ENCODE assay signal across 25 cellular contexts in the genomic region with DNA sequence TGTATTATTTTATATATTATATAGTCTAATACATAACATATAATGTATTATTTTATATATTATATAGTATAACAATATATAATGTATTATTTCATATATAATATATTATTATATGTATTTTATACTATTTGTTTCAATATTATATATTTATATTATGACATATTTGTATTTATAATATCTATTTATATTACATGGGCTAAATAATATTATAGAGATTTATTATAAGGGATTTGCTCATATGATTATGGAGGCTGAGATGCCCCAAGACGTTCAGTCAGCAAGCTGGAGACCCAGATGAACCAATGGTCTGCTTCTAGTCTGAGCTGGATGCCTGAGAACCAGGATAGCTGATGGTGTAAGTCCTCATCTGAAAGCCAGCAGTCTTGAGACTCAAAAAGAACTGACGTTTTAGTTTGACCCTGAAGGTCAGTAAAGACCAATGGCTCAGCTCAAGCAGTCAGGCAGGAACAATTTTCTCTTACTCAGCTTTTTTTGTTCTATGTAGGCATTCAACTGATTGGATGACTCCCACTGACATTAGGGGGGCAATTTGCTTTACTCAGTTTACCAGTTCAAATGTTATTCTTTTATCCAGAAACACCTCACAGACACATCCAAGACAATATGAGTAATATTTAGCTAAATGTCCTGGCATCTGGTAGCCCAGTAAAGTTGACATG.
A peak's percentile ranks its signal among the peaks of the same experiment; 100 is the strongest.
DNase-seq lines count a peak whose midpoint lies in the region; ATAC-seq, FAIRE-seq and TF ChIP-seq lines count a peak whose summit lies in the region.
"Had no signal": no experiment of that assay in that cellular context is flagged by ENCODE, and none has a peak within 500 bp of the region (broad histone marks: within the 10 kb centered on the region; RNA-seq: fewer than 3 reads in every experiment).

No MANE protein-coding gene starts in this region.

- no peak overlapping the region for H3K27ac ChIP-seq in HepG2 (ENCODE audit: extremely low read length, insufficient read depth, low read length)
- no peak overlapping the region for H3K27ac ChIP-seq in right lobe of liver
- no peak overlapping the region for H3K27ac ChIP-seq in IMR-90 (ENCODE audit: insufficient read depth, low read length)
- H3K27ac ChIP-seq in mesendoderm (ENCODE audit: low read depth, low read length) = no peak overlapping the region
- H3K27ac ChIP-seq in coronary artery = no peak overlapping the region
- H3K27ac ChIP-seq: 22Rv1; BLaER1 treated with 17β-estradiol and CSF1 and Interleukin-3, amounts not matched to agents 10 nM and 100 nM; C4-2B had no signal

- no peak for TF ChIP-seq EP300 in HepG2 (IDR thresholded peaks at IDR 0.05; ENCODE audit: low read depth in 2 of 2, low read length in 2 of 2)
- no peak for TF ChIP-seq EP300 in HepG2 (CRISPR knock-in tag; IDR thresholded peaks at IDR 0.05; ENCODE audit: borderline replicate concordance)

- H3K4me1 ChIP-seq in HepG2 (ENCODE audit: insufficient read depth, low read length) (no peaks in the 10 kb centered on the region), right lobe of liver (no peaks in the 10 kb centered on the region), IMR-90 (ENCODE audit: control insufficient read depth, insufficient read depth, low read length) (no peaks in the 10 kb centered on the region), mesendoderm (ENCODE audit: control insufficient read depth, low read depth, low read length) (no peaks in the 10 kb centered on the region)
- H3K4me1 ChIP-seq: BLaER1 treated with 17β-estradiol and CSF1 and Interleukin-3, amounts not matched to agents 10 nM and 100 nM; Caco-2 had no signal

- in situ Hi-C loops in HepG2 (cut with HindIII; ENCODE audit: extremely low pct_ligation_motif_present, low pct_unique_long_range_greater_than_20kb) = no loop called here
- in situ Hi-C loops in IMR-90 (cut with MboI; ENCODE audit: low sequenced_read_pairs) = no loop called here

- H3K79me1 ChIP-seq in IMR-90 (ENCODE audit: low read depth in 1 of 2, low read length in 2 of 2) = no peaks in the 10 kb centered on the region
- no peaks in the 10 kb centered on the region for H3K79me1 ChIP-seq in mesendoderm (ENCODE audit: low read length)

- TF ChIP-seq RAD21 in HepG2 (CRISPR knock-in tag; IDR thresholded peaks at IDR 0.05) (no peak), IMR-90 (IDR thresholded peaks at IDR 0.05; ENCODE audit: low read length) (no peak)

- WGBS in HepG2 (ENCODE audit: low lambda C conversion rate) = 3% methylated on average over 2 of the region's 2 CpGs
- WGBS in right lobe of liver (ENCODE audit: insufficient coverage, low coverage, low lambda C conversion rate, missing lambda C conversion rate) = 43% methylated on average over 2 of the region's 2 CpGs
- WGBS in IMR-90 (ENCODE audit: extremely low coverage in 2 of 2, insufficient read length in 1 of 2), 2 experiments = 60% methylated on average over 1 of the region's 2 CpGs; no CpG with 5 or more reads in 1 of the 2 experiments
- WGBS in mesendoderm (ENCODE audit: extremely low coverage, insufficient coverage, low lambda C conversion rate) = no CpG with 5 or more reads among the region's 2 CpGs

- no peak overlapping the region for H2AK9ac ChIP-seq in IMR-90 (replicated peaks; ENCODE audit: low read depth, low read length, poor library complexity)

- H2AK5ac ChIP-seq in IMR-90 (ENCODE audit: low read depth, low read length) (no peak overlapping the region), mesendoderm (ENCODE audit: low read length) (no peak overlapping the region)

- no peaks in the 10 kb centered on the region for H3K79me2 ChIP-seq in HepG2 (ENCODE audit: insufficient read depth, low read length)
- H3K79me2 ChIP-seq in mesendoderm (ENCODE audit: control insufficient read depth, insufficient read depth, low read length) = no peaks in the 10 kb centered on the region

- no peak for FAIRE-seq in HepG2 (lab: Jason Lieb, UNC)
- FAIRE-seq: D721Med, GM12878, GM12892, GM18507 had no signal

- no peak overlapping the region for H2AFZ ChIP-seq in HepG2 (ENCODE audit: low read length)
- no peak overlapping the region for H2AFZ ChIP-seq in IMR-90 (replicated peaks; ENCODE audit: low read length, poor library complexity)

- H3K9me3 ChIP-seq in HepG2 (ENCODE audit: low read length) = peaks cover 66% of the 10 kb centered on the region
- no peaks in the 10 kb centered on the region for H3K9me3 ChIP-seq in right lobe of liver
- no peaks in the 10 kb centered on the region for H3K9me3 ChIP-seq in IMR-90 (ENCODE audit: control insufficient read depth, insufficient read depth, low read length)
- H3K9me3 ChIP-seq: BLaER1 treated with 17β-estradiol and CSF1 and Interleukin-3, amounts not matched to agents 10 nM and 100 nM; Caco-2 had no signal

- no peak overlapping the region for H2BK15ac ChIP-seq in IMR-90 (ENCODE audit: low read depth, low read length)
- no peak overlapping the region for H2BK15ac ChIP-seq in mesendoderm (replicated peaks; ENCODE audit: low read depth)

- DNase-seq in HepG2 (ENCODE audit: low spot score) = no peak
- no peak for DNase-seq in right lobe of liver
- DNase-seq in IMR-90 = no peak
- peak; percentile 7 for DNase-seq in choroid plexus epithelial cell (ENCODE audit: low read depth)
- DNase-seq in mesendoderm = no peak
- no peak for DNase-seq in coronary artery (ENCODE audit: low spot score)
- no peak for DNase-seq in activated CD4-positive, alpha-beta T cell treated with anti-CD3 and anti-CD28 coated beads for 1 hour
- DNase-seq: AML-193; Caco-2; Calu3; CD4-positive, alpha-beta T cell; CD8-positive, alpha-beta T cell; DMS53; DMS79; DND-41; EL; GDM1 had no signal

- TF ChIP-seq POLR2A in HepG2 (IDR thresholded peaks at IDR 0.05; ENCODE audit: insufficient read depth in 1 of 2, low read depth in 2 of 2, low read length in 2 of 2) = no peak
- no peak for TF ChIP-seq POLR2A in right lobe of liver (IDR thresholded peaks at IDR 0.05)
- no peak for TF ChIP-seq POLR2A in IMR-90 (IDR thresholded peaks at IDR 0.05; ENCODE audit: low read depth, low read length)

- H3K36me3 ChIP-seq in HepG2 (replicated peaks in 1 of 2; ENCODE audit: control insufficient read depth in 1 of 2, insufficient read depth in 2 of 2, low read length in 2 of 2) = no peaks in the 10 kb centered on the region
- no peaks in the 10 kb centered on the region for H3K36me3 ChIP-seq in right lobe of liver
- no peaks in the 10 kb centered on the region for H3K36me3 ChIP-seq in IMR-90 (ENCODE audit: control insufficient read depth, insufficient read depth, low read length)
- no peaks in the 10 kb centered on the region for H3K36me3 ChIP-seq in mesendoderm (ENCODE audit: control insufficient read depth, insufficient read depth, low read length)
- H3K36me3 ChIP-seq: BLaER1 treated with 17β-estradiol and CSF1 and Interleukin-3, amounts not matched to agents 10 nM and 100 nM had no signal

- H3K9me1 ChIP-seq in IMR-90 (ENCODE audit: insufficient read depth, low read length) = no peaks in the 10 kb centered on the region

- H3K4ac ChIP-seq in IMR-90 (ENCODE audit: low read depth, low read length) = no peak overlapping the region
- H3K4ac ChIP-seq in mesendoderm (ENCODE audit: low read depth, low read length) = no peak overlapping the region

- H3K9ac ChIP-seq in HepG2 (ENCODE audit: insufficient read depth, low read depth, low read length) (no peak overlapping the region), IMR-90 (ENCODE audit: low read depth, low read length) (no peak overlapping the region), mesendoderm (ENCODE audit: low read length) (no peak overlapping the region)
- H3K9ac ChIP-seq: BLaER1 treated with 17β-estradiol and CSF1 and Interleukin-3, amounts not matched to agents 10 nM and 100 nM had no signal

- H3K27me3 ChIP-seq in HepG2 (ENCODE audit: control insufficient read depth in 1 of 2, insufficient read depth in 2 of 2, low read length in 2 of 2) (no peaks in the 10 kb centered on the region), right lobe of liver (no peaks in the 10 kb centered on the region), IMR-90 (ENCODE audit: control insufficient read depth, insufficient read depth, low read length) (no peaks in the 10 kb centered on the region), mesendoderm (ENCODE audit: insufficient read depth, low read length, poor library complexity) (no peaks in the 10 kb centered on the region)
- H3K27me3 ChIP-seq: BLaER1 treated with 17β-estradiol and CSF1 and Interleukin-3, amounts not matched to agents 10 nM and 100 nM had no signal

- H3K56ac ChIP-seq in IMR-90 (ENCODE audit: extremely low read depth, insufficient read depth, low read length) (no peak overlapping the region), mesendoderm (ENCODE audit: low read length) (no peak overlapping the region)

- H2BK5ac ChIP-seq in IMR-90 (ENCODE audit: low read depth, low read length, poor library complexity, severe bottlenecking) (no peak overlapping the region), mesendoderm (ENCODE audit: low read length) (no peak overlapping the region)

- intact Hi-C loops in HepG2 (cut with micrococcal nuclease; ENCODE audit: unreplicated experiment) (no loop called here), right lobe of liver (cut with DNase I) (no loop called here), IMR-90 (cut with micrococcal nuclease) (no loop called here)

- no peak overlapping the region for H3K14ac ChIP-seq in IMR-90 (replicated peaks; ENCODE audit: low read depth, low read length)

- no peak overlapping the region for H4K91ac ChIP-seq in IMR-90 (ENCODE audit: insufficient read depth, low read depth, low read length)

- POLR2A ChIA-PET in HepG2 (lab: Yijun Ruan, JAX) (no interaction called here), IMR-90 (lab: Charles Lee; ENCODE audit: unreplicated experiment) (no interaction called here)

- ATAC-seq in HepG2 (no peak), right lobe of liver (no peak), IMR-90 (ENCODE audit: low read depth) (no peak)
- ATAC-seq in activated CD4-positive, CD25-positive, alpha-beta regulatory T cell treated with anti-CD3 and anti-CD28 coated beads, Interleukin-2, amount 50 U/mL, for 24 hours = no peak
- ATAC-seq: CD8-positive, alpha-beta T cell; GM12878 had no signal

- H4K20me1 ChIP-seq in HepG2 (ENCODE audit: insufficient read depth, low read length) (no peaks in the 10 kb centered on the region), IMR-90 (ENCODE audit: insufficient read depth, low read length) (no peaks in the 10 kb centered on the region)
- H4K20me1 ChIP-seq: BLaER1 treated with 17β-estradiol and CSF1 and Interleukin-3, amounts not matched to agents 10 nM and 100 nM had no signal

- H3K4me3 ChIP-seq in HepG2 (replicated peaks in 1 of 3; ENCODE audit: insufficient read depth in 1 of 3, low read depth in 2 of 3, low read length in 3 of 3) (no peak overlapping the region), right lobe of liver (no peak overlapping the region), IMR-90 (ENCODE audit: insufficient read depth, low read depth, low read length) (no peak overlapping the region), choroid plexus epithelial cell (ENCODE audit: low read depth, low read length) (no peak overlapping the region), mesendoderm (ENCODE audit: low read length) (no peak overlapping the region), coronary artery (no peak overlapping the region)
- H3K4me3 ChIP-seq: BLaER1 treated with 17β-estradiol and CSF1 and Interleukin-3, amounts not matched to agents 10 nM and 100 nM; GM12878 had no signal

- no peak overlapping the region for H2BK20ac ChIP-seq in IMR-90 (ENCODE audit: low read depth, low read length)

- H3K23ac ChIP-seq in IMR-90 (ENCODE audit: low read depth, low read length) (no peak overlapping the region), mesendoderm (ENCODE audit: low read length) (no peak overlapping the region)

- dilution Hi-C loops in IMR-90 (cut with HindIII; ENCODE audit: low sequenced_read_pairs, unreplicated experiment) = no loop called here

- CTCF ChIA-PET in HepG2 (lab: Yijun Ruan, JAX; ENCODE audit: low intra/inter-chr PET ratio, low total read pairs) (no interaction called here), IMR-90 (lab: Yijun Ruan, JAX) (no interaction called here)

- BruUV-seq in HepG2 (replicated peaks; lab: Mats Ljungman, UMichigan) = no TSS peak
- BruUV-seq in IMR-90 (replicated peaks; lab: Mats Ljungman, UMichigan) = no TSS peak

- H3K18ac ChIP-seq in IMR-90 (ENCODE audit: low read depth, low read length) (no peak overlapping the region), mesendoderm (ENCODE audit: low read length) (no peak overlapping the region)

- H2BK120ac ChIP-seq in IMR-90 (ENCODE audit: low read depth, low read length) = no peak overlapping the region
- H2BK120ac ChIP-seq in mesendoderm (ENCODE audit: low read depth, low read length) = peak overlapping the region; percentile 28

- TF ChIP-seq CTCF in HepG2 (CRISPR knock-in tag; IDR thresholded peaks at IDR 0.05) (no peak), right lobe of liver (IDR thresholded peaks at IDR 0.05) (no peak), IMR-90 (conservative IDR thresholded peaks at IDR 0.05; ENCODE audit: low read depth, low read length) (no peak), choroid plexus epithelial cell (conservative IDR thresholded peaks at IDR 0.05; ENCODE audit: low read depth, low read length) (no peak), coronary artery (IDR thresholded peaks at IDR 0.05) (no peak)

- H3K4me2 ChIP-seq in HepG2 (ENCODE audit: low read depth, low read length) = no peak overlapping the region
- H3K4me2 ChIP-seq in IMR-90 (ENCODE audit: low read depth, low read length) = no peak overlapping the region
- no peak overlapping the region for H3K4me2 ChIP-seq in mesendoderm (ENCODE audit: low read length)
- H3K4me2 ChIP-seq: BLaER1 treated with 17β-estradiol and CSF1 and Interleukin-3, amounts not matched to agents 10 nM and 100 nM had no signal

- H4K8ac ChIP-seq in IMR-90 (ENCODE audit: low read depth in 2 of 2, low read length in 2 of 2) = no peak overlapping the region
- no peak overlapping the region for H4K8ac ChIP-seq in mesendoderm (ENCODE audit: low read depth, low read length)

- H4K5ac ChIP-seq in IMR-90 (ENCODE audit: low read depth, low read length) (no peak overlapping the region), mesendoderm (ENCODE audit: low read length) (no peak overlapping the region)
